Comparison of ENCODE assay signal across 8 cellular contexts in genomic region chr1:23743287-23744052, GRCh38. TPM values are rescaled to one million over a fixed set of nuclear protein-coding genes. Genes with fewer than 3 reads are reported as not detected.
A peak's percentile ranks its signal among the peaks of the same experiment; 100 is the strongest.
DNase-seq lines count a peak whose midpoint lies in the region; ATAC-seq, FAIRE-seq and TF ChIP-seq lines count a peak whose summit lies in the region.

A gene with protein sequence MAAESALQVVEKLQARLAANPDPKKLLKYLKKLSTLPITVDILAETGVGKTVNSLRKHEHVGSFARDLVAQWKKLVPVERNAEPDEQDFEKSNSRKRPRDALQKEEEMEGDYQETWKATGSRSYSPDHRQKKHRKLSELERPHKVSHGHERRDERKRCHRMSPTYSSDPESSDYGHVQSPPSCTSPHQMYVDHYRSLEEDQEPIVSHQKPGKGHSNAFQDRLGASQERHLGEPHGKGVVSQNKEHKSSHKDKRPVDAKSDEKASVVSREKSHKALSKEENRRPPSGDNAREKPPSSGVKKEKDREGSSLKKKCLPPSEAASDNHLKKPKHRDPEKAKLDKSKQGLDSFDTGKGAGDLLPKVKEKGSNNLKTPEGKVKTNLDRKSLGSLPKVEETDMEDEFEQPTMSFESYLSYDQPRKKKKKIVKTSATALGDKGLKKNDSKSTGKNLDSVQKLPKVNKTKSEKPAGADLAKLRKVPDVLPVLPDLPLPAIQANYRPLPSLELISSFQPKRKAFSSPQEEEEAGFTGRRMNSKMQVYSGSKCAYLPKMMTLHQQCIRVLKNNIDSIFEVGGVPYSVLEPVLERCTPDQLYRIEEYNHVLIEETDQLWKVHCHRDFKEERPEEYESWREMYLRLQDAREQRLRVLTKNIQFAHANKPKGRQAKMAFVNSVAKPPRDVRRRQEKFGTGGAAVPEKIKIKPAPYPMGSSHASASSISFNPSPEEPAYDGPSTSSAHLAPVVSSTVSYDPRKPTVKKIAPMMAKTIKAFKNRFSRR (plus strand): TSS chr1:23743471. CDS start chr1:23743504, 33 bp downstream.

- no peaks in the 10 kb centered on the region for H3K9me3 ChIP-seq in HepG2 (ENCODE audit: low read length)

- H3K4me2 ChIP-seq in HepG2 (ENCODE audit: low read depth, low read length), result peak within 1 kb of the TSS; percentile 92

- ATAC-seq in GM18502 (IDR thresholded peaks at IDR 0.05; ENCODE audit: poor library complexity, unreplicated experiment), result peak; percentile 72
- ATAC-seq in HG02981 (IDR thresholded peaks at IDR 0.05; ENCODE audit: unreplicated experiment), result peak; percentile 75
- ATAC-seq in HepG2, result peak; percentile 93

- peaks cover 34% of the 10 kb centered on the region for H3K36me3 Mint-ChIP-seq in dendritic cell treated with granulocyte-macrophage colony-stimulating factor and Interleukin-4, amounts not matched to agents 40 ng/mL and 50 ng/mL, for 4 days (ENCODE audit: low read depth)

- TF ChIP-seq POLR2A in HepG2 (IDR thresholded peaks at IDR 0.05; ENCODE audit: insufficient read depth in 1 of 2, low read depth in 2 of 2, low read length in 2 of 2), result peak; percentile 77 to 95

- peak within 1 kb of the TSS; percentile 93 for H3K4me3 Mint-ChIP-seq in dendritic cell treated with granulocyte-macrophage colony-stimulating factor and Interleukin-4, amounts not matched to agents 40 ng/mL and 50 ng/mL, for 4 days

- no peak; the same call in 1 of the 2 replicates for TF ChIP-seq CTCF in HepG2 (CRISPR knock-in tag; IDR thresholded peaks at IDR 0.05)

- H3K9ac ChIP-seq in HepG2 (ENCODE audit: insufficient read depth, low read depth, low read length), result peak within 1 kb of the TSS; percentile 89

- WGBS in HepG2 (ENCODE audit: low lambda C conversion rate), result 4% methylated on average over 5 of the region's 109 CpGs

- DNase-seq in 8988T, result peak; percentile 90
- peak; percentile 33 for DNase-seq in NCI-H460 (ENCODE audit: extremely low read depth, low read depth)
- peak; percentile 72 for DNase-seq in activated CD4-positive, alpha-beta T cell treated with anti-CD3 and anti-CD28 coated beads, Interleukin-2, amount 50 U/mL, for 1 hour
- DNase-seq in HepG2 (ENCODE audit: low spot score), result peak; percentile 35
- DNase-seq in stimulated activated CD4-positive, alpha-beta T cell treated with anti-CD3 and anti-CD28 coated beads, Interleukin-4, amount 100 ng/mL, for 1 hour, result peak; percentile 80

- peak; percentile 23; the same call in 1 of the 2 replicates for TF ChIP-seq RAD21 in HepG2 (CRISPR knock-in tag; IDR thresholded peaks at IDR 0.05)

- no peaks in the 10 kb centered on the region; a peak in 1 of 5 replicates for H3K27me3 ChIP-seq in HepG2 (ENCODE audit: control insufficient read depth in 1 of 2, insufficient read depth in 2 of 2, low read length in 2 of 2)

- H3K4me3 ChIP-seq in HepG2 (replicated peaks in 1 of 3; ENCODE audit: insufficient read depth in 1 of 3, low read depth in 2 of 3, low read length in 3 of 3), result peak within 1 kb of the TSS; percentile 81 to 98 (median 93)

- TF ChIP-seq EP300 in HepG2 (IDR thresholded peaks at IDR 0.05; ENCODE audit: low read depth in 2 of 2, low read length in 2 of 2), result no peak
- TF ChIP-seq EP300 in HepG2 (CRISPR knock-in tag; IDR thresholded peaks at IDR 0.05; ENCODE audit: borderline replicate concordance), result 0 out of 2 replicates have a peak, but pooled peaks have one; percentile 22

- H4K20me1 ChIP-seq in HepG2 (ENCODE audit: insufficient read depth, low read length), result peaks cover 8% of the 10 kb centered on the region

- H3K27ac ChIP-seq in HepG2 (ENCODE audit: extremely low read length, insufficient read depth, low read length), result peak within 1 kb of the TSS; percentile 79

- H2AFZ ChIP-seq in HepG2 (ENCODE audit: low read length), result no peak within 1 kb of the TSS

- H3K4me1 Mint-ChIP-seq in dendritic cell treated with granulocyte-macrophage colony-stimulating factor and Interleukin-4, amounts not matched to agents 40 ng/mL and 50 ng/mL, for 4 days (ENCODE audit: low read depth), result peaks cover 42% of the 10 kb centered on the region

- CTCF ChIA-PET in HepG2 (lab: Yijun Ruan, JAX; ENCODE audit: low intra/inter-chr PET ratio, low total read pairs), result no interaction called here

- intact Hi-C loops in dendritic cell treated with granulocyte-macrophage colony-stimulating factor and Interleukin-4, amounts not matched to agents 40 ng/mL and 50 ng/mL, for 4 days (cut with micrococcal nuclease), result loop anchor here (5.0 kb wide), 1 partner anchor 51 kb away; the partner anchor contains the start of gene RPL11
- intact Hi-C loops in HepG2 (cut with micrococcal nuclease; ENCODE audit: unreplicated experiment), result loop anchor here (10.0 kb wide), 1 partner anchor 189 kb away; the partner anchor contains the start of gene ID3

- H3K4me1 ChIP-seq in HepG2 (ENCODE audit: insufficient read depth, low read length), result peaks cover 37% of the 10 kb centered on the region

- in situ Hi-C loops in HepG2 (cut with HindIII; ENCODE audit: extremely low pct_ligation_motif_present, low pct_unique_long_range_greater_than_20kb), result no loop called here

- H3K27ac Mint-ChIP-seq in dendritic cell treated with granulocyte-macrophage colony-stimulating factor and Interleukin-4, amounts not matched to agents 40 ng/mL and 50 ng/mL, for 4 days, result peak within 1 kb of the TSS; percentile 91

- no TSS peak for BruUV-seq in HepG2 (replicated peaks; lab: Mats Ljungman, UMichigan)

- no peak for FAIRE-seq in HepG2 (lab: Jason Lieb, UNC)

- peaks cover 49% of the 10 kb centered on the region for H3K79me2 ChIP-seq in HepG2 (ENCODE audit: insufficient read depth, low read length)

- H3K9me3 Mint-ChIP-seq in dendritic cell treated with granulocyte-macrophage colony-stimulating factor and Interleukin-4, amounts not matched to agents 40 ng/mL and 50 ng/mL, for 4 days, result no peaks in the 10 kb centered on the region

- H3K27me3 Mint-ChIP-seq in dendritic cell treated with granulocyte-macrophage colony-stimulating factor and Interleukin-4, amounts not matched to agents 40 ng/mL and 50 ng/mL, for 4 days, result no peaks in the 10 kb centered on the region

- POLR2A ChIA-PET in HepG2 (lab: Yijun Ruan, JAX), result interaction anchor here (0.6 to 4.5 kb wide), 11 partner anchors 15 to 278 kb away, joined by 3 to 42 read pairs (median 4); partner anchors contain the start of genes LYPLA2, PITHD1 and RPL11

- peaks cover 3 to 12% of the 10 kb centered on the region in 2 experiments; a peak in 2 of 5 replicates for H3K36me3 ChIP-seq in HepG2 (replicated peaks in 1 of 2; ENCODE audit: control insufficient read depth in 1 of 2, insufficient read depth in 2 of 2, low read length in 2 of 2)

TF ChIP-seq in HepG2, 621 proteins besides CTCF, POLR2A, EP300 and RAD21 (continues in another document):
- TF ChIP-seq ZNF230 (CRISPR knock-in tag; IDR thresholded peaks at IDR 0.05), result no peak
- TF ChIP-seq RXRB (CRISPR knock-in tag; IDR thresholded peaks at IDR 0.05; ENCODE audit: borderline replicate concordance), result 0 out of 2 replicates have a peak, but pooled peaks have one; percentile 13
- TF ChIP-seq FOXK1 (CRISPR knock-in tag; IDR thresholded peaks at IDR 0.05; ENCODE audit: borderline replicate concordance, low read depth), result peak; percentile 49; the same call in 1 of the 2 replicates
- no peak for TF ChIP-seq SMARCC2 (IDR thresholded peaks at IDR 0.05)
- TF ChIP-seq ZNF543 (CRISPR knock-in tag; IDR thresholded peaks at IDR 0.05), result 0 out of 2 replicates have a peak, but pooled peaks have one; percentile 46
- TF ChIP-seq LCORL (IDR thresholded peaks at IDR 0.05), result no peak
- 0 out of 2 replicates have a peak, but pooled peaks have one; percentile 2 for TF ChIP-seq LCORL (CRISPR knock-in tag; IDR thresholded peaks at IDR 0.05)
- TF ChIP-seq RAD51 (IDR thresholded peaks at IDR 0.05; ENCODE audit: borderline replicate concordance), result no peak
- no peak for TF ChIP-seq BATF2 (CRISPR knock-in tag; IDR thresholded peaks at IDR 0.05)
- no peak for TF ChIP-seq PCBP1 (IDR thresholded peaks at IDR 0.05; ENCODE audit: borderline replicate concordance, low read depth, low read length)
- peak; percentile 53; the same call in 1 of the 2 replicates for TF ChIP-seq ZNF768 (CRISPR knock-in tag; IDR thresholded peaks at IDR 0.05)
- peak; percentile 47; the same call in 1 of the 2 replicates for TF ChIP-seq GZF1 (CRISPR knock-in tag; IDR thresholded peaks at IDR 0.05)
- peak; percentile 40; the same call in 1 of the 2 replicates for TF ChIP-seq IRX3 (CRISPR knock-in tag; IDR thresholded peaks at IDR 0.05; ENCODE audit: borderline replicate concordance, low read depth)

RNA-seq across cellular contexts. Expression of the gene that starts here (rescaled TPM):
- total RNA-seq in NCI-H460 (2014; rRNA removed; shearing (Covaris generic)), result 29.5 and 31.1 TPM in 2 replicates
- 15.2 and 19.8 TPM in 2 replicates for polyA plus RNA-seq in NCI-H460 (2014; cell fraction: nucleus; rRNA removed)
- 28.5 and 36.3 TPM in 2 replicates for total RNA-seq in HepG2 (2016; rRNA removed; fragmentation: Illumina TruSeq; extraction: Trizol)
- 7.3 and 7.8 TPM in 2 replicates for total RNA-seq in HepG2 (2016; cell fraction: cytosol; rRNA removed; fragmentation: Illumina TruSeq; extraction: Trizol; ENCODE audit: low read depth)
- 27.5 and 30.2 TPM in 2 replicates for total RNA-seq in HepG2 (2016; cell fraction: insoluble cytoplasmic fraction; rRNA removed; fragmentation: Illumina TruSeq; extraction: Trizol)
- 23.8 and 29.0 TPM in 2 replicates for total RNA-seq in HepG2 (2016; cell fraction: membrane; rRNA removed; fragmentation: Illumina TruSeq; extraction: Trizol)
- 16.4 and 21.2 TPM in 2 replicates for total RNA-seq in HepG2 (2016; cell fraction: nucleus; rRNA removed; fragmentation: Illumina TruSeq; extraction: Trizol)
- polyA plus RNA-seq in HepG2 (2011; rRNA removed), result 14.2 and 14.8 TPM in 2 replicates
- 9.6 and 12.3 TPM in 2 replicates for polyA plus RNA-seq in HepG2 (2011; cell fraction: cytosol; rRNA removed)
- polyA plus RNA-seq in HepG2 (2011; cell fraction: nucleus; rRNA removed), result 10.0 and 12.4 TPM in 2 replicates
- 16.3 and 19.1 TPM in 2 replicates for polyA plus RNA-seq in HepG2 (2012)
- 11.2 and 13.3 TPM in 2 replicates for polyA plus RNA-seq in HepG2 (2016; cell fraction: cytosol; fragmentation: Illumina TruSeq; extraction: Trizol; ENCODE audit: low read depth)
- polyA plus RNA-seq in HepG2 (2016; cell fraction: insoluble cytoplasmic fraction; fragmentation: Illumina TruSeq; extraction: Trizol; ENCODE audit: low read depth), result 33.1 and 41.5 TPM in 2 replicates
- 21.3 and 28.9 TPM in 2 replicates for polyA plus RNA-seq in HepG2 (2016; cell fraction: membrane; fragmentation: Illumina TruSeq; extraction: Trizol; ENCODE audit: low read depth)
- polyA plus RNA-seq in HepG2 (2016; cell fraction: nucleus; fragmentation: Illumina TruSeq; extraction: Trizol; ENCODE audit: insufficient read depth, low read depth), result 32.1 and 36.1 TPM in 2 replicates
- polyA minus RNA-seq in HepG2 (2011; rRNA and poly(A)+ RNA removed; ENCODE audit: low replicate concordance), result 9.7 and 21.5 TPM in 2 replicates
- 18.6 and 21.7 TPM in 2 replicates for polyA minus RNA-seq in HepG2 (2011; cell fraction: cytosol; rRNA and poly(A)+ RNA removed)
- polyA minus RNA-seq in HepG2 (2011; cell fraction: nucleus; rRNA and poly(A)+ RNA removed), result 12.0 and 20.3 TPM in 2 replicates

Comparison
In these comparisons a context has a peak if more than half of its experiments do, and no peak if none do; other contexts are left out.
1. Peak in every context shown above with its lines: DNase-seq, ATAC-seq, H3K4me3 ChIP-seq and H3K27ac ChIP-seq.
2. DNase-seq: peak in every context shown above with its lines; median percentile 90 in 8988T; 80 in stimulated activated CD4-positive, alpha-beta T cell treated with anti-CD3 and anti-CD28 coated beads, Interleukin-4, amount 100 ng/mL, for 1 hour; 72 in activated CD4-positive, alpha-beta T cell treated with anti-CD3 and anti-CD28 coated beads, Interleukin-2, amount 50 U/mL, for 1 hour; 35 in HepG2; 33 in NCI-H460.